Comparison of ENCODE assay signal across 31 cellular contexts in genomic region chr4:67014592-67014991, GRCh38.
"Had no signal": no experiment of that assay in that cellular context is flagged by ENCODE, and none has a peak within 500 bp of the region (broad histone marks: within the 10 kb centered on the region; RNA-seq: fewer than 3 reads in every experiment).

No MANE protein-coding gene starts in this region.

- H3K36me3 ChIP-seq: breast epithelium, heart left ventricle, left lung, lower lobe of right lung, neutrophil, pancreas, prostate gland, sigmoid colon, stomach, tibial artery had no signal

- DNase-seq: activated CD4-positive, alpha-beta memory T cell treated with anti-CD3 and anti-CD28 coated beads, Interleukin-2, amount 10 ng/mL, durations not matched to agents 7 days and 5 days; activated CD4-positive, alpha-beta T cell treated with anti-CD3 and anti-CD28 coated beads for 1 hour; activated CD4-positive, alpha-beta T cell treated with anti-CD3 and anti-CD28 coated beads, Interleukin-2, amount 10 ng/mL, durations not matched to agents 7 days and 5 days; activated CD8-positive, alpha-beta memory T cell treated with anti-CD3 and anti-CD28 coated beads, Interleukin-2, amount 50 U/mL, for 48 hours; activated gamma-delta T cell treated with Interleukin-2 at 50 U/mL for 16 hours; activated naive CD8-positive, alpha-beta T cell treated with anti-CD3 and anti-CD28 coated beads, Interleukin-2, amount 50 U/mL, for 24 hours; activated T-cell treated with anti-CD3 and anti-CD28 coated beads, Interleukin-2, amount 50 U/mL, for 4 hours; amygdala; central memory CD4-positive, alpha-beta T cell; foreskin fibroblast; heart left ventricle; left lung; lower lobe of right lung; mesenchymal stem cell; pancreas; retina; sigmoid colon; stimulated activated CD4-positive, alpha-beta T cell treated with anti-CD3 and anti-CD28 coated beads, Interleukin-15, amount 100 ng/mL, for 24 hours; stimulated activated CD4-positive, alpha-beta T cell treated with anti-CD3 and anti-CD28 coated beads, Interleukin-2, amount 100 ng/mL, for 24 hours; stimulated activated naive B cell treated with anti-CD40 and anti-IgM and Interleukin-4, amounts not matched to agents 10 μg/mL and 1 μg/mL and 100 μg/mL, for 72 hours; stomach; T-helper 2 cell; tibial artery had no signal

- ATAC-seq: activated naive CD8-positive, alpha-beta T cell treated with anti-CD3 and anti-CD28 coated beads, Interleukin-2, amount 50 U/mL, for 24 hours; activated T-cell treated with anti-CD3 and anti-CD28 coated beads, Interleukin-2, amount 50 U/mL, for 4 hours; activated T-helper 17 cell treated with anti-CD3 and anti-CD28 coated beads, Interleukin-2, amount 50 U/mL, for 72 hours; esophagus mucosa; heart left ventricle; left lung; lower lobe of right lung; pancreas; stimulated activated naive B cell treated with anti-CD40 and anti-IgM and Interleukin-4, amounts not matched to agents 10 μg/mL and 1 μg/mL and 100 μg/mL, for 72 hours had no signal

- H3K27me3 Mint-ChIP-seq: activated CD4-positive, alpha-beta memory T cell treated with anti-CD3 and anti-CD28 coated beads, Interleukin-2, amount 10 ng/mL, durations not matched to agents 7 days and 5 days; activated CD4-positive, alpha-beta T cell treated with anti-CD3 and anti-CD28 coated beads, Interleukin-2, amount 10 ng/mL, durations not matched to agents 7 days and 5 days; activated naive CD4-positive, alpha-beta T cell treated with anti-CD3 and anti-CD28 coated beads, Interleukin-2, amount 50 U/mL, for 24 hours; activated naive CD8-positive, alpha-beta T cell treated with anti-CD3 and anti-CD28 coated beads, Interleukin-2, amount 50 U/mL, for 24 hours; activated T-helper 17 cell treated with anti-CD3 and anti-CD28 coated beads, Interleukin-2, amount 50 U/mL, for 72 hours; stimulated activated naive B cell treated with anti-CD40 and anti-IgM and Interleukin-4, amounts not matched to agents 10 μg/mL and 1 μg/mL and 100 μg/mL, for 72 hours had no signal

- H3K4me3 ChIP-seq: breast epithelium, heart left ventricle, left lung, lower lobe of right lung, pancreas, prostate gland, sigmoid colon, smooth muscle cell, stomach, tibial artery had no signal

- H3K4me1 ChIP-seq: breast epithelium, heart left ventricle, left lung, lower lobe of right lung, pancreas, prostate gland, sigmoid colon, stomach, tibial artery had no signal

- H3K27ac ChIP-seq: breast epithelium, heart left ventricle, left lung, lower lobe of right lung, neutrophil, pancreas, prostate gland, sigmoid colon, stomach, tibial artery had no signal

- H3K36me3 Mint-ChIP-seq: activated naive CD4-positive, alpha-beta T cell treated with anti-CD3 and anti-CD28 coated beads, Interleukin-2, amount 50 U/mL, for 24 hours; stimulated activated naive B cell treated with anti-CD40 and anti-IgM and Interleukin-4, amounts not matched to agents 10 μg/mL and 1 μg/mL and 100 μg/mL, for 72 hours had no signal

- H3K27me3 ChIP-seq: breast epithelium, heart left ventricle, left lung, neutrophil, pancreas, sigmoid colon, stomach, tibial artery had no signal

- H3K27ac Mint-ChIP-seq: activated CD4-positive, alpha-beta memory T cell treated with anti-CD3 and anti-CD28 coated beads, Interleukin-2, amount 10 ng/mL, durations not matched to agents 7 days and 5 days; activated CD4-positive, alpha-beta T cell treated with anti-CD3 and anti-CD28 coated beads, Interleukin-2, amount 10 ng/mL, durations not matched to agents 7 days and 5 days; activated naive CD4-positive, alpha-beta T cell treated with anti-CD3 and anti-CD28 coated beads, Interleukin-2, amount 50 U/mL, for 24 hours; activated naive CD8-positive, alpha-beta T cell treated with anti-CD3 and anti-CD28 coated beads, Interleukin-2, amount 50 U/mL, for 24 hours; activated T-helper 17 cell treated with anti-CD3 and anti-CD28 coated beads, Interleukin-2, amount 50 U/mL, for 72 hours; nephron; stimulated activated naive B cell treated with anti-CD40 and anti-IgM and Interleukin-4, amounts not matched to agents 10 μg/mL and 1 μg/mL and 100 μg/mL, for 72 hours had no signal

- H3K4me3 Mint-ChIP-seq: activated CD4-positive, alpha-beta memory T cell treated with anti-CD3 and anti-CD28 coated beads, Interleukin-2, amount 10 ng/mL, durations not matched to agents 7 days and 5 days; activated CD4-positive, alpha-beta T cell treated with anti-CD3 and anti-CD28 coated beads, Interleukin-2, amount 10 ng/mL, durations not matched to agents 7 days and 5 days; activated naive CD4-positive, alpha-beta T cell treated with anti-CD3 and anti-CD28 coated beads, Interleukin-2, amount 50 U/mL, for 24 hours; activated naive CD8-positive, alpha-beta T cell treated with anti-CD3 and anti-CD28 coated beads, Interleukin-2, amount 50 U/mL, for 24 hours; activated T-cell treated with anti-CD3 and anti-CD28 coated beads, Interleukin-2, amount 50 U/mL, for 4 hours; activated T-helper 17 cell treated with anti-CD3 and anti-CD28 coated beads, Interleukin-2, amount 50 U/mL, for 72 hours; nephron; stimulated activated naive B cell treated with anti-CD40 and anti-IgM and Interleukin-4, amounts not matched to agents 10 μg/mL and 1 μg/mL and 100 μg/mL, for 72 hours had no signal

- H3K9me3 ChIP-seq: neutrophil, pancreas, prostate gland, tibial artery had no signal

- H3K4me1 Mint-ChIP-seq: activated CD4-positive, alpha-beta memory T cell treated with anti-CD3 and anti-CD28 coated beads, Interleukin-2, amount 10 ng/mL, durations not matched to agents 7 days and 5 days; activated CD4-positive, alpha-beta T cell treated with anti-CD3 and anti-CD28 coated beads, Interleukin-2, amount 10 ng/mL, durations not matched to agents 7 days and 5 days; activated naive CD4-positive, alpha-beta T cell treated with anti-CD3 and anti-CD28 coated beads, Interleukin-2, amount 50 U/mL, for 24 hours; activated naive CD8-positive, alpha-beta T cell treated with anti-CD3 and anti-CD28 coated beads, Interleukin-2, amount 50 U/mL, for 24 hours; activated T-helper 17 cell treated with anti-CD3 and anti-CD28 coated beads, Interleukin-2, amount 50 U/mL, for 72 hours; stimulated activated naive B cell treated with anti-CD40 and anti-IgM and Interleukin-4, amounts not matched to agents 10 μg/mL and 1 μg/mL and 100 μg/mL, for 72 hours had no signal
